Comparison of ENCODE assay signal across 8 cellular contexts in the genomic region with DNA sequence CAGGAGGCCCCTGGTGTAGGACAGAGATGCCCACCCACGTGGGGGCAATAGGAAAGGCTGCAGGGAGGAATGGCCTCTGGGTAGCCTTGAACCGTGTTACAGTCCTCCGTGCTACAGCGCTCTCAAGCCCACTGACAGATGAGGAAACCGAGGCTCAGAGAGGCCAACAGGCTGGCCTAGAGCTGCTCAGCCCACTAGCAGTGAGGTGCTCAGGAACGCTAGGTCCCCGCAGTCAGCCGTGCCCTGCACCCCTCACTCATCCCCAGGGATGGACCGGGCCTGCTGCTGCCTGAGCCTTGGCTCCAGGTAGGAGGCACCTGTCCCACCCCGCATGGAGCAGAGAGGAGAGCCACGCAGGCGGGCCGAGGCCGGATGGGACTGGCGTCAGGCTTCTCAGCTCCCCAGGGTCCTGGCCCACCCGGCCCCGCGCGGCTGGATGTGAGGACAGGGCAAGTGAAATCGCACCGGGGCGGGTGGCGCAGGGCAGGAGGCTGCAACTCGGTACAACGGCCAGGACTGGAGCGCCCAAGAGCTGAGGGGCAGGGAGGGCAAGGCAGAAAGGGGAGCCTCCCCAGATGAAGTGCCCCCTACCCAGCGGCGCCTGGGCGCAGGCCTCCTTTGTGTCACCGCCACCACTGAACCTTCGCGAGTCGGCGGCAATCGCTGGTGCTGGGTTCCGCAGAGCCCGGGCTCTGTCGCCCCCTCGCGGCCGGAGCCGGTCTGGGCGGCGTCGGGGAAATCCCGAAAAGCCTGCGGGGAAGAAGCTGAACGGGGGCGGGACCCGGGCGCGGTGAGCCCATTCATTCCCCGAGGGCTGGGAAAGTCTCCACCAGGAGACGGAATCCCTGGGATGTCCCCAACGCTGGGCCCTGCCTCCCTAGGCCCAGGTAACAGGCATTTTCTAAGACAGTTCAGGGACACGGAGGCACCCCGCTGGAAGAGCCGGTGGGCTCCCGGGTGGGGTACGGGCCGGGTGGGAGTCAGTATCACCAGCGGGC. TPM values are rescaled to one million over a fixed set of nuclear protein-coding genes. Genes with fewer than 3 reads are reported as not detected.
DNase-seq lines count a peak whose midpoint lies in the region; ATAC-seq and TF ChIP-seq lines count a peak whose summit lies in the region.

No MANE protein-coding gene starts in this region.

- H2AFZ ChIP-seq in fibroblast of lung (ENCODE audit: low read length), result peak overlapping the region; percentile 56
- H2AFZ ChIP-seq in neuronal stem cell (ENCODE audit: low read length), result peak overlapping the region; percentile 93

- H3K27me3 ChIP-seq in Panc1 (ENCODE audit: control insufficient read depth, insufficient read depth, low read length) (no peaks in the 10 kb centered on the region), fibroblast of lung (ENCODE audit: control insufficient read depth, insufficient read depth, low read length) (no peaks in the 10 kb centered on the region), neuronal stem cell (ENCODE audit: control insufficient read depth in 3 of 3, insufficient read depth in 3 of 3, low read depth in 1 of 3, low read length in 3 of 3) (peaks cover 0 to 4% (median 0%) of the 10 kb centered on the region in 3 experiments), subcutaneous abdominal adipose tissue (ENCODE audit: control insufficient read depth in 5 of 5, insufficient read depth in 4 of 5, low read length in 5 of 5) (no peaks in the 10 kb centered on the region)

- POLR2A ChIA-PET in Panc1 (lab: Charles Lee), result no interaction called here

- H3K18ac ChIP-seq in neuronal stem cell (ENCODE audit: low read length), result peak overlapping the region; percentile 100

- H2BK15ac ChIP-seq in neuronal stem cell (ENCODE audit: low read length), result peak overlapping the region; percentile 95

- DNase-seq in Panc1 (ENCODE audit: low read depth, low spot score) (no peak), fibroblast of lung (ENCODE audit: low read depth in 2 of 2) (peak; percentile 55 to 57), neuronal stem cell (ENCODE audit: low spot score) (peak; percentile 89)
- DNase-seq in activated T-cell treated with anti-CD3 and anti-CD28 coated beads, Interleukin-2, amount 50 U/mL, for 48 hours, result peak; percentile 94 to 95

- H3K36me3 ChIP-seq in ES-I3 (ENCODE audit: insufficient read depth, low read length), result no peaks in the 10 kb centered on the region
- no peaks in the 10 kb centered on the region for H3K36me3 ChIP-seq in Panc1 (ENCODE audit: control insufficient read depth, insufficient read depth, low read length)
- no peaks in the 10 kb centered on the region for H3K36me3 ChIP-seq in fibroblast of lung (ENCODE audit: control insufficient read depth, insufficient read depth, low read length)
- no peaks in the 10 kb centered on the region for H3K36me3 ChIP-seq in neuronal stem cell (replicated peaks in 1 of 2; ENCODE audit: control insufficient read depth in 2 of 2, insufficient read depth in 2 of 2, low read length in 2 of 2)
- no peaks in the 10 kb centered on the region for H3K36me3 ChIP-seq in subcutaneous abdominal adipose tissue (ENCODE audit: control insufficient read depth in 5 of 5, insufficient read depth in 5 of 5, low read length in 5 of 5)

- H3K36me3 Mint-ChIP-seq in IgD-negative memory B cell, result no peaks in the 10 kb centered on the region

- H3K79me2 ChIP-seq in fibroblast of lung (ENCODE audit: control insufficient read depth, insufficient read depth, low read length), result no peaks in the 10 kb centered on the region

- H3K27me3 Mint-ChIP-seq in IgD-negative memory B cell, result peaks cover 1% of the 10 kb centered on the region

- no peaks in the 10 kb centered on the region for H4K20me1 ChIP-seq in fibroblast of lung (ENCODE audit: control insufficient read depth, extremely low read depth, insufficient read depth, low read length)

- H3K27ac Mint-ChIP-seq in IgD-negative memory B cell, result peak overlapping the region in 2 of 3 donors; percentile 23 to 90

- intact Hi-C loops in Panc1 (cut with micrococcal nuclease; ENCODE audit: unreplicated experiment), result loop anchor here (10.0 kb wide), 2 partner anchors 75 to 225 kb away; a partner anchor contains a TSS

- H3K23ac ChIP-seq in neuronal stem cell (ENCODE audit: low read depth, low read length, poor library complexity), result peak overlapping the region; percentile 45

- H3K27ac ChIP-seq in Panc1 (ENCODE audit: low read length), result no peak overlapping the region
- no peak overlapping the region for H3K27ac ChIP-seq in fibroblast of lung (ENCODE audit: insufficient read depth, low read length)
- no peak overlapping the region for H3K27ac ChIP-seq in neuronal stem cell (replicated peaks; ENCODE audit: low read length)
- no peak overlapping the region for H3K27ac ChIP-seq in subcutaneous abdominal adipose tissue (ENCODE audit: low read depth, low read length)

- H3K9me3 ChIP-seq in ES-I3 (ENCODE audit: control insufficient read depth, insufficient read depth, low read length), result no peaks in the 10 kb centered on the region
- H3K9me3 ChIP-seq in Panc1 (ENCODE audit: control insufficient read depth, insufficient read depth, low read depth, low read length), result no peaks in the 10 kb centered on the region
- no peaks in the 10 kb centered on the region for H3K9me3 ChIP-seq in fibroblast of lung (ENCODE audit: control insufficient read depth, insufficient read depth, low read depth, low read length)
- no peaks in the 10 kb centered on the region for H3K9me3 ChIP-seq in neuronal stem cell (replicated peaks in 1 of 2; ENCODE audit: control insufficient read depth in 2 of 2, insufficient read depth in 1 of 2, low read depth in 1 of 2, low read length in 2 of 2)
- H3K9me3 ChIP-seq in subcutaneous abdominal adipose tissue (ENCODE audit: control insufficient read depth in 5 of 5, low read length in 5 of 5), result no peaks in the 10 kb centered on the region

- H3K4me1 Mint-ChIP-seq in IgD-negative memory B cell, result peaks cover 41 to 52% (median 48%) of the 10 kb centered on the region in 3 donors

- H4K8ac ChIP-seq in neuronal stem cell (ENCODE audit: low read depth, low read length), result peak overlapping the region; percentile 96

- peak overlapping the region in 2 of 4 donors; percentile 72 to 87 for H3K4me3 Mint-ChIP-seq in IgD-negative memory B cell

- H2BK12ac ChIP-seq in neuronal stem cell (ENCODE audit: low read length), result peak overlapping the region; percentile 100

- H3K9me3 Mint-ChIP-seq in IgD-negative memory B cell, result no peaks in the 10 kb centered on the region

- H3K9ac ChIP-seq in ES-I3 (ENCODE audit: low read depth, low read length) (peak overlapping the region; percentile 33; the same call in 1 of the 2 replicates), fibroblast of lung (ENCODE audit: insufficient read depth, low read length) (peak overlapping the region; percentile 1), neuronal stem cell (ENCODE audit: low read depth, low read length, poor library complexity) (no peak overlapping the region), subcutaneous abdominal adipose tissue (ENCODE audit: low read length in 5 of 5) (peak overlapping the region in 1 of 5 donors; percentile 45)

- H2BK120ac ChIP-seq in neuronal stem cell (ENCODE audit: low read depth, low read length), result peak overlapping the region; percentile 76

- H2AK5ac ChIP-seq in neuronal stem cell (ENCODE audit: low read depth, low read length), result peak overlapping the region; percentile 84

- TF ChIP-seq CTCF in Panc1 (IDR thresholded peaks at IDR 0.05), result peak; percentile 94
- peak; percentile 79 to 92 for TF ChIP-seq CTCF in fibroblast of lung (conservative IDR thresholded peaks at IDR 0.05 in 1 of 2, IDR thresholded peaks at IDR 0.05 in 1 of 2; ENCODE audit: low read depth in 1 of 2, low read length in 2 of 2)

- peak overlapping the region; percentile 59 for H3K14ac ChIP-seq in neuronal stem cell (ENCODE audit: low read length)

- no TSS peak for BruUV-seq in Panc1 (replicated peaks; lab: Mats Ljungman, UMichigan)

- H3K4ac ChIP-seq in neuronal stem cell (ENCODE audit: low read length), result peak overlapping the region; percentile 99

- peak overlapping the region; percentile 31 for H4K91ac ChIP-seq in neuronal stem cell (ENCODE audit: low read depth, low read length, poor library complexity)

- peak overlapping the region; percentile 97 for H2BK5ac ChIP-seq in neuronal stem cell (ENCODE audit: low read length)

- in situ Hi-C loops in Panc1 (cut with HindIII; ENCODE audit: low pct_unique_long_range_greater_than_20kb, low sequenced_read_pairs), result no loop called here

- CTCF ChIA-PET in Panc1 (lab: Charles Lee), result interaction anchor here (0.5 to 1.4 kb wide), 6 partner anchors 8 to 263 kb away, joined by 3 to 7 read pairs (median 4); a partner anchor contains a TSS

- WGBS in neuronal stem cell (ENCODE audit: extremely low coverage in 2 of 2, insufficient read length in 2 of 2, insufficient replicate concordance in 1 of 2), 2 donors, result no CpG with 5 or more reads among the region's 62 CpGs

- H3K4me3 ChIP-seq in Panc1 (ENCODE audit: low read depth in 2 of 2, low read length in 2 of 2) (peak overlapping the region; percentile 32 to 47), fibroblast of lung (replicated peaks in 1 of 4; ENCODE audit: control extremely low read depth in 1 of 4, insufficient read depth in 1 of 4, low read depth in 3 of 4, low read length in 4 of 4) (no peak overlapping the region), neuronal stem cell (ENCODE audit: low read length in 2 of 2) (peak overlapping the region in 1 of 2 donors; percentile 18), subcutaneous abdominal adipose tissue (ENCODE audit: low read depth in 1 of 5, low read length in 5 of 5) (peak overlapping the region in 3 of 5 donors; percentile 22 to 47 (median 42))

- H3K79me1 ChIP-seq in neuronal stem cell (ENCODE audit: low read depth, low read length), result no peaks in the 10 kb centered on the region

- peak; percentile 91 for ATAC-seq in Panc1
- no peak for ATAC-seq in HG03521 (IDR thresholded peaks at IDR 0.05; ENCODE audit: unreplicated experiment)

- peak overlapping the region; percentile 58 for H3K4me2 ChIP-seq in fibroblast of lung (ENCODE audit: extremely low read depth, insufficient read depth, low read length)
- peak overlapping the region; percentile 11 for H3K4me2 ChIP-seq in neuronal stem cell (ENCODE audit: insufficient read depth, low read length, poor library complexity, severe bottlenecking)

- H3K4me1 ChIP-seq in ES-I3 (ENCODE audit: insufficient read depth, low read length), result peaks cover 22% of the 10 kb centered on the region
- H3K4me1 ChIP-seq in Panc1 (ENCODE audit: control insufficient read depth, insufficient read depth, low read length), result no peaks in the 10 kb centered on the region; the same call in none of the 2 replicates
- peaks cover 12% of the 10 kb centered on the region for H3K4me1 ChIP-seq in fibroblast of lung (ENCODE audit: control insufficient read depth, extremely low read depth, insufficient read depth, low read length)
- H3K4me1 ChIP-seq in neuronal stem cell (ENCODE audit: control insufficient read depth in 2 of 2, insufficient read depth in 1 of 2, low read depth in 1 of 2, low read length in 2 of 2), result peaks cover 14 to 30% of the 10 kb centered on the region in 2 donors
- peaks cover 1 to 40% (median 35%) of the 10 kb centered on the region in 5 donors for H3K4me1 ChIP-seq in subcutaneous abdominal adipose tissue (ENCODE audit: control insufficient read depth in 5 of 5, insufficient read depth in 5 of 5, low read length in 5 of 5)

RNA-seq across cellular contexts. Expression of a gene that starts 8.4 kb away (rescaled TPM):
- 20.7 TPM for polyA plus RNA-seq in IgD-negative memory B cell
- 33.8 TPM for total RNA-seq in Panc1 (2021; ENCODE audit: unreplicated experiment)
- 41.6 TPM for polyA plus RNA-seq in Panc1 (2012; ENCODE audit: insufficient read length)
- 8.7 and 14.9 TPM in 2 replicates for total RNA-seq in fibroblast of lung
- polyA plus RNA-seq in fibroblast of lung, result 3.9 and 5.8 TPM in 2 replicates
- 6.0 and 7.9 TPM in 2 replicates for polyA plus RNA-seq in fibroblast of lung (2012)
- polyA minus RNA-seq in fibroblast of lung (ENCODE audit: low replicate concordance), result 10.3 and 15.9 TPM in 2 replicates
- 11.4 TPM for polyA plus RNA-seq in neuronal stem cell (2013, experiment 1 of 2)
- polyA plus RNA-seq in neuronal stem cell (2013, experiment 2 of 2), result 10.5 TPM

RNA-seq across cellular contexts. Expression of a gene that starts 10.5 kb away (rescaled TPM):
- polyA plus RNA-seq in IgD-negative memory B cell (49.4 TPM), fibroblast of lung (0.42 and 0.55 TPM in 2 replicates)
- total RNA-seq in Panc1 (2021; ENCODE audit: unreplicated experiment) (1.0 TPM), fibroblast of lung (under 0.01 and 0.50 TPM in 2 replicates)
- polyA plus RNA-seq in Panc1 (2012; ENCODE audit: insufficient read length), result 0.73 TPM
- 0.55 and 0.71 TPM in 2 replicates for polyA plus RNA-seq in fibroblast of lung (2012)
- polyA minus RNA-seq in fibroblast of lung (ENCODE audit: low replicate concordance), result 0.96 TPM in 1 of 2 replicates, not detected in the other
- polyA plus RNA-seq in neuronal stem cell (2013, experiment 1 of 2), result 4.2 TPM
- polyA plus RNA-seq in neuronal stem cell (2013, experiment 2 of 2), result 4.5 TPM

RNA-seq across cellular contexts. Expression of a gene that starts 44.9 kb away (rescaled TPM):
- polyA plus RNA-seq in IgD-negative memory B cell (1,216 TPM), fibroblast of lung (75.0 and 97.3 TPM in 2 replicates)
- total RNA-seq in Panc1 (2021; ENCODE audit: unreplicated experiment) (936 TPM), fibroblast of lung (168 and 283 TPM in 2 replicates)
- 2,024 TPM for polyA plus RNA-seq in Panc1 (2012; ENCODE audit: insufficient read length)
- 687 and 812 TPM in 2 replicates for polyA plus RNA-seq in fibroblast of lung (2012)
- polyA minus RNA-seq in fibroblast of lung (ENCODE audit: low replicate concordance), result 24.5 and 46.1 TPM in 2 replicates
- polyA plus RNA-seq in neuronal stem cell (2013, experiment 1 of 2), result 1,002 TPM
- 970 TPM for polyA plus RNA-seq in neuronal stem cell (2013, experiment 2 of 2)

Comparison
In these comparisons a context has a peak if more than half of its experiments do, and no peak if none do; other contexts are left out.
1. H3K4me3 ChIP-seq: peak in Panc1 (2 of 2) and subcutaneous abdominal adipose tissue (3 of 5); none in fibroblast of lung (0 of 4).